In the genomic region with DNA sequence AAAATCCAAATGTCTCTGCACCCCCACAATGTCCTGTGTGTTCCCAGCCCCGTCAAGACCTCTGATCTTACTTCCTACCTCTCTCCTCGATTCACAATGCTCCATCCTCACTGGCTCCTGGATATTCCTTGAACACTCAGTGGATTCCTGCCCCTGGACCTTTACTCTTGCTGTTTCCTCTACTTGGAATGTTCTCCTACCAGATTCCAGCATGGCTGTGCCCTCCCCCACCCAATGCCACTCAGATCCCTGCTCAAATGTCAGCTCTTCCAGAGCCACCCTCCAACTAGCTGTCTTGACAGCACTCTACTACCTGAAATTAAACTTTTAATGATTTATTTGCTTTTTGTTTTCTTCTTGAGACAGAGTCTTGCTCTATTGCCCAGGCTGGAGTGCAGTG, we compare ENCODE assay signal across 25 cellular contexts.
"Had no signal": no experiment of that assay in that cellular context is flagged by ENCODE, and none has a peak within 500 bp of the region (broad histone marks: within the 10 kb centered on the region; RNA-seq: fewer than 3 reads in every experiment).

No MANE protein-coding gene starts in this region.

- DNase-seq: activated CD4-positive, alpha-beta T cell treated with anti-CD3 and anti-CD28 coated beads for 36 hours; activated CD4-positive, CD25-positive, alpha-beta regulatory T cell; activated CD8-positive, alpha-beta memory T cell treated with anti-CD3 and anti-CD28 coated beads, Interleukin-2, amount 10 ng/mL, durations not matched to agents 7 days and 5 days; activated CD8-positive, alpha-beta T cell treated with anti-CD3 and anti-CD28 coated beads, Interleukin-2, amount 10 ng/mL, durations not matched to agents 7 days and 5 days; activated naive CD8-positive, alpha-beta T cell treated with anti-CD3 and anti-CD28 coated beads, Interleukin-2, amount 50 U/mL, for 24 hours; activated T-cell treated with anti-CD3 and anti-CD28 coated beads, Interleukin-2, amount 50 U/mL, for 48 hours; amygdala; endodermal cell; islet precursor cell; left colon; naive B cell; ovary; retina; stimulated activated CD4-positive, alpha-beta T cell treated with anti-CD3 and anti-CD28 coated beads, Interleukin-12 subunit alpha, Interleukin-12 subunit beta, amount 100 ng/mL, for 4 hours; stimulated activated CD4-positive, alpha-beta T cell treated with anti-CD3 and anti-CD28 coated beads, Interleukin-4, amount 100 ng/mL, for 1 hour; stimulated activated naive CD8-positive, alpha-beta T cell treated with anti-CD3 and anti-CD28 coated beads, Interleukin-15, Interleukin-2, amounts not matched to agents 100 U/mL and 50 U/mL, for 24 hours; upper lobe of left lung had no signal

- H3K27me3 ChIP-seq: gastroesophageal sphincter, hepatocyte, ovary, upper lobe of left lung, vagina had no signal

- H3K4me3 ChIP-seq: gastroesophageal sphincter, hepatocyte, ovary, prostate gland, skin epidermis, thoracic aorta, upper lobe of left lung, vagina had no signal

- H3K27ac ChIP-seq: gastroesophageal sphincter, hepatocyte, ovary, prostate gland, thoracic aorta, upper lobe of left lung, vagina had no signal

- H3K36me3 ChIP-seq: gastroesophageal sphincter, ovary, prostate gland, thoracic aorta, upper lobe of left lung, vagina had no signal

- FAIRE-seq: bronchial epithelial cell had no signal

- H3K9me3 ChIP-seq: gastroesophageal sphincter, ovary, prostate gland, thoracic aorta, upper lobe of left lung, vagina had no signal

- H3K4me1 ChIP-seq: gastroesophageal sphincter, upper lobe of left lung had no signal

- ATAC-seq: activated CD4-positive, alpha-beta T cell treated with anti-CD3 and anti-CD28 coated beads for 36 hours; activated CD8-positive, alpha-beta memory T cell treated with anti-CD3 and anti-CD28 coated beads, Interleukin-2, amount 10 ng/mL, durations not matched to agents 7 days and 5 days; activated CD8-positive, alpha-beta T cell treated with anti-CD3 and anti-CD28 coated beads, Interleukin-2, amount 10 ng/mL, durations not matched to agents 7 days and 5 days; activated naive CD8-positive, alpha-beta T cell treated with anti-CD3 and anti-CD28 coated beads, Interleukin-2, amount 50 U/mL, for 24 hours; gastroesophageal sphincter; left colon; sciatic nerve; stimulated activated naive CD8-positive, alpha-beta T cell treated with anti-CD3 and anti-CD28 coated beads, Interleukin-15, Interleukin-2, amounts not matched to agents 100 U/mL and 50 U/mL, for 24 hours had no signal
